23 cellular contexts compared by ENCODE assay signal in genomic region chr2:71008342-71008741, GRCh38. TPM values are rescaled to one million over a fixed set of nuclear protein-coding genes. Genes with fewer than 3 reads are reported as not detected.
DNase-seq lines count a peak whose midpoint lies in the region; ATAC-seq, FAIRE-seq and TF ChIP-seq lines count a peak whose summit lies in the region.
"Had no signal": no experiment of that assay in that cellular context is flagged by ENCODE, and none has a peak within 500 bp of the region (broad histone marks: within the 10 kb centered on the region; RNA-seq: fewer than 3 reads in every experiment).

No MANE protein-coding gene starts in this region.

- H3K4me3 Mint-ChIP-seq in neural progenitor cell: no peak overlapping the region
- H3K4me3 Mint-ChIP-seq: CD8-positive, alpha-beta memory T cell; H9 had no signal

- no peak for FAIRE-seq in GM12878 (lab: Jason Lieb, UNC)
- FAIRE-seq: G401.6 had no signal

- H3K27me3 ChIP-seq in heart left ventricle (peaks cover 0 to 24% (median 5%) of the 10 kb centered on the region in 9 donors), GM12878 (replicated peaks in 1 of 2; ENCODE audit: control insufficient read depth in 2 of 2, insufficient read depth in 2 of 2, low read length in 1 of 2) (peaks cover 0 to 1% of the 10 kb centered on the region in 2 experiments; a peak in 2 of 4 replicates), neural progenitor cell (peaks cover 23% of the 10 kb centered on the region), upper lobe of right lung (peaks cover 6% of the 10 kb centered on the region)

- no peak overlapping the region for H3K27ac Mint-ChIP-seq in neural progenitor cell
- H3K27ac Mint-ChIP-seq: H9 had no signal

- H3K36me3 ChIP-seq in heart left ventricle (no peaks in the 10 kb centered on the region), GM12878 (ENCODE audit: control insufficient read depth in 2 of 2, insufficient read depth in 2 of 2, low read length in 1 of 2) (no peaks in the 10 kb centered on the region), neural progenitor cell (no peaks in the 10 kb centered on the region), upper lobe of right lung (no peaks in the 10 kb centered on the region)

- H3K4me3 ChIP-seq in heart left ventricle (no peak overlapping the region), GM12878 (no peak overlapping the region), neural progenitor cell (no peak overlapping the region), upper lobe of right lung (no peak overlapping the region)

- H3K36me3 Mint-ChIP-seq in neural progenitor cell: no peaks in the 10 kb centered on the region
- H3K36me3 Mint-ChIP-seq: CD8-positive, alpha-beta memory T cell had no signal

- no peaks in the 10 kb centered on the region for H3K4me1 Mint-ChIP-seq in neural progenitor cell
- H3K4me1 Mint-ChIP-seq: CD8-positive, alpha-beta memory T cell had no signal

- CTCF ChIA-PET in GM12878 (lab: Yijun Ruan, JAX): no interaction called here

- H2AFZ ChIP-seq in GM12878 (ENCODE audit: control insufficient read depth, low read depth, low read length): no peak overlapping the region
- no peak overlapping the region for H2AFZ ChIP-seq in neural progenitor cell (replicated peaks)

- H3K27me3 Mint-ChIP-seq in neural progenitor cell (ENCODE audit: insufficient read depth, low read depth): peaks cover 4% of the 10 kb centered on the region

- SMC1A ChIA-PET in GM12878 (lab: Charles Lee; ENCODE audit: uncharacterized antibody, unreplicated experiment): interaction anchor here (1.1 kb wide), 1 partner anchor 45 kb away, joined by 4 read pairs; no protein-coding TSS in a partner anchor

- BruUV-seq in GM12878 (replicated peaks; lab: Mats Ljungman, UMichigan): no TSS peak

- H3K9me3 ChIP-seq in heart left ventricle: no peaks in the 10 kb centered on the region
- no peaks in the 10 kb centered on the region for H3K9me3 ChIP-seq in GM12878 (replicated peaks; ENCODE audit: control insufficient read depth, insufficient read depth, low read length)
- no peaks in the 10 kb centered on the region for H3K9me3 ChIP-seq in neural progenitor cell (ENCODE audit: low read depth)
- H3K9me3 ChIP-seq in upper lobe of right lung: no peaks in the 10 kb centered on the region
- H3K9me3 ChIP-seq: SK-N-SH had no signal

- no peaks in the 10 kb centered on the region for H3K4me1 ChIP-seq in heart left ventricle
- no peaks in the 10 kb centered on the region for H3K4me1 ChIP-seq in GM12878 (ENCODE audit: control insufficient read depth, insufficient read depth, low read length)
- no peaks in the 10 kb centered on the region for H3K4me1 ChIP-seq in neural progenitor cell
- H3K4me1 ChIP-seq in upper lobe of right lung: no peaks in the 10 kb centered on the region

- H3K79me2 ChIP-seq in GM12878 (ENCODE audit: control insufficient read depth, insufficient read depth, low read length) (no peaks in the 10 kb centered on the region), neural progenitor cell (ENCODE audit: low read depth) (no peaks in the 10 kb centered on the region)

- DNase-seq in cardiac septum (ENCODE audit: low spot score) (peak; percentile 55), heart left ventricle (no peak), GM12878 (ENCODE audit: low read depth, low spot score) (no peak), neural progenitor cell (ENCODE audit: low spot score) (peak; percentile 24), upper lobe of right lung (peak; percentile 53), dedifferentiated amniotic fluid mesenchymal stem cell (ENCODE audit: extremely low spot score) (no peak), NCI-H345 (lab: John Stamatoyannopoulos, UW) (no peak)
- DNase-seq: CD8-positive, alpha-beta memory T cell; H9; NCI-H1092 treated with DMSO at 0.1 percent for 48 hours; NCI-H146; NCI-H2029; NCI-H524 treated with DMSO at 0.1 percent for 48 hours; NCI-H82; SIG-M5; SK-N-SH had no signal

- 88 to 94% (median 90%) methylated on average over 13 of the region's 13 CpGs for WGBS in heart left ventricle, 4 donors
- 51% methylated on average over 13 of the region's 13 CpGs for WGBS in GM12878 (ENCODE audit: insufficient coverage, insufficient replicate concordance, low lambda C conversion rate, missing lambda C conversion rate)

- TF ChIP-seq RAD21 in GM12878 (IDR thresholded peaks at IDR 0.05; ENCODE audit: insufficient read depth, low read depth, low read length): no peak

- TF ChIP-seq POLR2A in heart left ventricle (IDR thresholded peaks at IDR 0.05) (no peak), GM12878 (IDR thresholded peaks at IDR 0.05; ENCODE audit: low read depth, low read length) (no peak)

- H4K20me1 ChIP-seq in GM12878 (ENCODE audit: control insufficient read depth, insufficient read depth): no peaks in the 10 kb centered on the region
- H4K20me1 ChIP-seq in neural progenitor cell (ENCODE audit: low read depth): no peaks in the 10 kb centered on the region

- no peak for ATAC-seq in heart left ventricle
- ATAC-seq in GM12878: no peak
- no peak for ATAC-seq in upper lobe of right lung
- no peak for ATAC-seq in HG02884 (IDR thresholded peaks at IDR 0.05; ENCODE audit: unreplicated experiment)

- TF ChIP-seq EP300 in GM12878 (IDR thresholded peaks at IDR 0.05; ENCODE audit: borderline replicate concordance in 1 of 2, control insufficient read depth in 1 of 2, low read depth in 2 of 2, low read length in 2 of 2): no peak

- TF ChIP-seq CTCF in heart left ventricle (IDR thresholded peaks at IDR 0.05) (no peak), GM12878 (IDR thresholded peaks at IDR 0.05 in 2 of 3, conservative IDR thresholded peaks at IDR 0.05 in 1 of 3; ENCODE audit: control insufficient read depth in 2 of 3, extremely low read depth in 1 of 3, insufficient read depth in 1 of 3, low read depth in 3 of 3, low read length in 3 of 3) (no peak), neural progenitor cell (IDR thresholded peaks at IDR 0.05) (no peak), upper lobe of right lung (IDR thresholded peaks at IDR 0.05) (no peak)

- intact Hi-C loops in cardiac septum (cut with DNase I) (no loop called here), heart left ventricle (cut with DNase I) (no loop called here), GM12878 (cut with micrococcal nuclease; ENCODE audit: unreplicated experiment) (no loop called here), upper lobe of right lung (cut with DNase I) (no loop called here)

- no peak overlapping the region for H3K27ac ChIP-seq in heart left ventricle
- no peak overlapping the region for H3K27ac ChIP-seq in GM12878 (ENCODE audit: control insufficient read depth, insufficient read depth)
- no peak overlapping the region for H3K27ac ChIP-seq in neural progenitor cell
- no peak overlapping the region for H3K27ac ChIP-seq in upper lobe of right lung
- H3K27ac ChIP-seq: 22Rv1, C4-2B, HL-60, KMS-11 had no signal

- H3F3A ChIP-seq in neural progenitor cell (ENCODE audit: low read depth): no peaks in the 10 kb centered on the region

- RAD21 ChIA-PET in GM12878 (lab: Charles Lee; ENCODE audit: unreplicated experiment): no interaction called here

- H3K9me3 Mint-ChIP-seq in neural progenitor cell: no peaks in the 10 kb centered on the region
- H3K9me3 Mint-ChIP-seq: CD8-positive, alpha-beta memory T cell; H9 had no signal

- H3K4me2 ChIP-seq in GM12878 (ENCODE audit: control insufficient read depth, insufficient read depth): no peak overlapping the region
- no peak overlapping the region for H3K4me2 ChIP-seq in neural progenitor cell
- H3K4me2 ChIP-seq: KMS-11, SK-N-SH had no signal

- H3K9ac ChIP-seq in GM12878 (ENCODE audit: control insufficient read depth, insufficient read depth, low read length): no peak overlapping the region
- no peak overlapping the region for H3K9ac ChIP-seq in neural progenitor cell
- H3K9ac ChIP-seq: KMS-11, SK-N-SH had no signal

- in situ Hi-C loops in GM12878 (cut with MboI): no loop called here

- POLR2A ChIA-PET in GM12878 (lab: Charles Lee): no interaction called here

RNA-seq across cellular contexts. Expression of gene TEX261, which starts 13.7 kb away (rescaled TPM):
- 46.1 TPM for total RNA-seq in cardiac septum
- total RNA-seq in heart left ventricle: 10 to 100 TPM; 32.1 to 54.4 (median 50.4) TPM
- polyA plus RNA-seq in heart left ventricle: 10 to 100 TPM; 29.2 to 69.3 TPM
- total RNA-seq in GM12878 (2013; cell fraction: nucleolus; rRNA removed): 33.4 and 34.7 TPM in 2 replicates
- total RNA-seq in GM12878 (2014; rRNA removed): 21.1 and 22.3 TPM in 2 replicates
- 25.6 and 29.7 TPM in 2 replicates for total RNA-seq in GM12878 (2014; rRNA removed; fragmentation: Illumina TruSeq; extraction: Trizol)
- total RNA-seq in GM12878 (2021): 37.5 and 46.7 TPM in 2 replicates
- polyA plus RNA-seq in GM12878 (2011; ENCODE audit: low read depth): 22.0 TPM
- 57.0 and 75.6 TPM in 2 replicates for polyA plus RNA-seq in GM12878 (2011; rRNA removed)
- 68.7 and 81.7 TPM in 2 replicates for polyA plus RNA-seq in GM12878 (2011; cell fraction: cytosol; rRNA removed)
- polyA plus RNA-seq in GM12878 (2011; cell fraction: nucleus; rRNA removed): 45.2 and 51.5 TPM in 2 replicates
- 23.3 and 27.2 TPM in 2 replicates for polyA plus RNA-seq in GM12878 (2012)
- polyA plus RNA-seq in GM12878 (2014; fragmentation: Illumina TruSeq; extraction: Trizol): 59.5 and 64.9 TPM in 2 replicates
- polyA plus RNA-seq in GM12878 (2014; fragmentation: Nextera tagmentation; extraction: Ambion mirVana): 10 to 100 TPM in 1 of 2 experiments, 1 to 10 TPM in 1; 5.5 to 11.1 TPM
- 41.3 and 45.9 TPM in 2 replicates for polyA plus RNA-seq in GM12878 (2014; rRNA removed)
- 10 to 100 TPM; 39.4 to 45.1 TPM for polyA plus RNA-seq in GM12878 (2016; fragmentation: Nextera tagmentation; extraction: Ambion mirVana)
- 35.3 and 42.4 TPM in 2 replicates for polyA minus RNA-seq in GM12878 (2011; rRNA and poly(A)+ RNA removed)
- polyA minus RNA-seq in GM12878 (2011; cell fraction: cytosol; rRNA and poly(A)+ RNA removed): 8.6 and 10.7 TPM in 2 replicates
- polyA minus RNA-seq in GM12878 (2011; cell fraction: nucleus; rRNA and poly(A)+ RNA removed): 10.6 and 16.4 TPM in 2 replicates
- 9.4 and 27.7 TPM in 2 replicates for total RNA-seq in neural progenitor cell (ENCODE audit: low replicate concordance)
- total RNA-seq in upper lobe of right lung: 63.1 TPM

RNA-seq across cellular contexts. Expression of gene ANKRD53, which starts 29.9 kb away (rescaled TPM):
- total RNA-seq in cardiac septum (0.38 TPM), heart left ventricle (1 to 10 TPM in 2 of 9 donors, under 1 TPM in 5, not detected in 2; 0.28 to 1.8 (median 0.40) TPM), GM12878 (2014; rRNA removed) (0.11 TPM in 1 of 2 replicates, not detected in the other), GM12878 (2014; rRNA removed; fragmentation: Illumina TruSeq; extraction: Trizol) (not detected in 2 replicates), GM12878 (2021) (not detected in 2 replicates), neural progenitor cell (ENCODE audit: low replicate concordance) (0.06 TPM in 1 of 2 replicates, not detected in the other), upper lobe of right lung (0.38 TPM)
- polyA plus RNA-seq in heart left ventricle (under 1 TPM; 0.44 to 0.65 TPM), GM12878 (2011; rRNA removed) (0.04 TPM in 1 of 2 replicates, not detected in the other), GM12878 (2014; fragmentation: Illumina TruSeq; extraction: Trizol) (not detected in 2 replicates), GM12878 (2014; fragmentation: Nextera tagmentation; extraction: Ambion mirVana) (under 1 TPM in 1 of 2 experiments, not detected in 1; 0.04 TPM), GM12878 (2014; rRNA removed) (0.04 TPM in 1 of 2 replicates, not detected in the other), GM12878 (2016; fragmentation: Nextera tagmentation; extraction: Ambion mirVana) (not detected)
- not detected in 2 replicates for total RNA-seq in GM12878 (2013; cell fraction: nucleolus; rRNA removed)
- 0.14 TPM for polyA plus RNA-seq in GM12878 (2011; ENCODE audit: low read depth)
- 0.01 and 0.05 TPM in 2 replicates for polyA plus RNA-seq in GM12878 (2011; cell fraction: cytosol; rRNA removed)
- polyA plus RNA-seq in GM12878 (2011; cell fraction: nucleus; rRNA removed): 0.18 and 0.48 TPM in 2 replicates
- polyA plus RNA-seq in GM12878 (2012): 0.11 TPM in 2 replicates
- polyA minus RNA-seq in GM12878 (2011; rRNA and poly(A)+ RNA removed): not detected in 2 replicates
- polyA minus RNA-seq in GM12878 (2011; cell fraction: cytosol; rRNA and poly(A)+ RNA removed): not detected in 2 replicates
- polyA minus RNA-seq in GM12878 (2011; cell fraction: nucleus; rRNA and poly(A)+ RNA removed): not detected in 2 replicates
- total RNA-seq: Daoy had no signal

Comparison
In these comparisons a context has a peak if more than half of its experiments do, and no peak if none do; other contexts are left out.
1. DNase-seq: peak in cardiac septum (single experiment), neural progenitor cell (single experiment) and upper lobe of right lung (single experiment); none in heart left ventricle (0 of 5), GM12878 (single experiment), dedifferentiated amniotic fluid mesenchymal stem cell (single experiment) and NCI-H345 (single experiment).